Comparison of ENCODE assay signal across 1 cellular context in the genomic region with DNA sequence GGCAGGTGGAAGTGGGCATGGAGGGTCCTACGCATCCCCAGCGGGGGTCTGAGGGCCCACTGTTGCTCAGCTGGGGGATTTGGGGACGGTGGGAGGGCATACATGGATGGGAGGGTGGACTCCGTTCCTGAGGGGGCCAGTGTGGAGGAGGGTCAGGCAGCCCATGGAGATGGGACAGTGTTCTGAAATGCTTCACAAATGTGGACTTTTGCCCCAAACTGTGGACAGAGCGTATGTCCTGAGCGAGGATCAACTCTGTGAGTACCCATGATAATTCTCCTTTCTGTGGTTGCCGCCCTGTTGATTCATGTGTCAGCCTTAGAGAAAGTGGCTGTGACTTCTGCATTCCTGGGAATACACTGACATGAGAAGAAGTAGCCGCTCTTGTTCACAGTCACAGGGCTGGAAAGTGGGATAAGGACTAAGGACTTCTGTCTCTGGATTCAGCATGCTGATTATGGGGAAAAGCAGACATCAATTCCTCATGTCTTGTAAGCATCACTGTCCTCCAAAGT.
TF ChIP-seq lines count a peak whose summit lies in the region.

No MANE protein-coding gene starts in this region.

TF ChIP-seq in GM12878, 131 proteins besides CTCF, POLR2A, EP300 and RAD21:
- TF ChIP-seq RCOR1 (conservative IDR thresholded peaks at IDR 0.05; ENCODE audit: low read depth, low read length) (no peak), STAT1 (conservative IDR thresholded peaks at IDR 0.05) (no peak), FOXK2 (IDR thresholded peaks at IDR 0.05) (no peak), NFYA (IDR thresholded peaks at IDR 0.05; ENCODE audit: borderline replicate concordance, low read depth, low read length) (no peak), MYB (IDR thresholded peaks at IDR 0.05; ENCODE audit: borderline replicate concordance, low read depth, low read length) (no peak), ASH2L (IDR thresholded peaks at IDR 0.05; ENCODE audit: borderline replicate concordance, low read depth) (no peak), ZNF217 (IDR thresholded peaks at IDR 0.05) (no peak), RFX5 (IDR thresholded peaks at IDR 0.05; ENCODE audit: low read depth, low read length) (no peak), ESRRA (IDR thresholded peaks at IDR 0.05; ENCODE audit: low read length) (no peak)
- TF ChIP-seq, protein P1, sequence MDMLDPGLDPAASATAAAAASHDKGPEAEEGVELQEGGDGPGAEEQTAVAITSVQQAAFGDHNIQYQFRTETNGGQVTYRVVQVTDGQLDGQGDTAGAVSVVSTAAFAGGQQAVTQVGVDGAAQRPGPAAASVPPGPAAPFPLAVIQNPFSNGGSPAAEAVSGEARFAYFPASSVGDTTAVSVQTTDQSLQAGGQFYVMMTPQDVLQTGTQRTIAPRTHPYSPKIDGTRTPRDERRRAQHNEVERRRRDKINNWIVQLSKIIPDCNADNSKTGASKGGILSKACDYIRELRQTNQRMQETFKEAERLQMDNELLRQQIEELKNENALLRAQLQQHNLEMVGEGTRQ (IDR thresholded peaks at IDR 0.05; ENCODE audit: borderline replicate concordance, low read depth, low read length): no peak
- TF ChIP-seq, protein P2, sequence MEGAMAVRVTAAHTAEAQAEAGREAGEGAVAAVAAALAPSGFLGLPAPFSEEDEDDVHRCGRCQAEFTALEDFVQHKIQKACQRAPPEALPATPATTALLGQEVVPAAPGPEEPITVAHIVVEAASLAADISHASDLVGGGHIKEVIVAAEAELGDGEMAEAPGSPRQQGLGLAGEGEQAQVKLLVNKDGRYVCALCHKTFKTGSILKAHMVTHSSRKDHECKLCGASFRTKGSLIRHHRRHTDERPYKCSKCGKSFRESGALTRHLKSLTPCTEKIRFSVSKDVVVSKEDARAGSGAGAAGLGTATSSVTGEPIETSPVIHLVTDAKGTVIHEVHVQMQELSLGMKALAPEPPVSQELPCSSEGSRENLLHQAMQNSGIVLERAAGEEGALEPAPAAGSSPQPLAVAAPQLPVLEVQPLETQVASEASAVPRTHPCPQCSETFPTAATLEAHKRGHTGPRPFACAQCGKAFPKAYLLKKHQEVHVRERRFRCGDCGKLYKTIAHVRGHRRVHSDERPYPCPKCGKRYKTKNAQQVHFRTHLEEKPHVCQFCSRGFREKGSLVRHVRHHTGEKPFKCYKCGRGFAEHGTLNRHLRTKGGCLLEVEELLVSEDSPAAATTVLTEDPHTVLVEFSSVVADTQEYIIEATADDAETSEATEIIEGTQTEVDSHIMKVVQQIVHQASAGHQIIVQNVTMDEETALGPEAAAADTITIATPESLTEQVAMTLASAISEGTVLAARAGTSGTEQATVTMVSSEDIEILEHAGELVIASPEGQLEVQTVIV (IDR thresholded peaks at IDR 0.05; ENCODE audit: borderline replicate concordance, partially characterized antibody): no peak
- TF ChIP-seq, protein P3, sequence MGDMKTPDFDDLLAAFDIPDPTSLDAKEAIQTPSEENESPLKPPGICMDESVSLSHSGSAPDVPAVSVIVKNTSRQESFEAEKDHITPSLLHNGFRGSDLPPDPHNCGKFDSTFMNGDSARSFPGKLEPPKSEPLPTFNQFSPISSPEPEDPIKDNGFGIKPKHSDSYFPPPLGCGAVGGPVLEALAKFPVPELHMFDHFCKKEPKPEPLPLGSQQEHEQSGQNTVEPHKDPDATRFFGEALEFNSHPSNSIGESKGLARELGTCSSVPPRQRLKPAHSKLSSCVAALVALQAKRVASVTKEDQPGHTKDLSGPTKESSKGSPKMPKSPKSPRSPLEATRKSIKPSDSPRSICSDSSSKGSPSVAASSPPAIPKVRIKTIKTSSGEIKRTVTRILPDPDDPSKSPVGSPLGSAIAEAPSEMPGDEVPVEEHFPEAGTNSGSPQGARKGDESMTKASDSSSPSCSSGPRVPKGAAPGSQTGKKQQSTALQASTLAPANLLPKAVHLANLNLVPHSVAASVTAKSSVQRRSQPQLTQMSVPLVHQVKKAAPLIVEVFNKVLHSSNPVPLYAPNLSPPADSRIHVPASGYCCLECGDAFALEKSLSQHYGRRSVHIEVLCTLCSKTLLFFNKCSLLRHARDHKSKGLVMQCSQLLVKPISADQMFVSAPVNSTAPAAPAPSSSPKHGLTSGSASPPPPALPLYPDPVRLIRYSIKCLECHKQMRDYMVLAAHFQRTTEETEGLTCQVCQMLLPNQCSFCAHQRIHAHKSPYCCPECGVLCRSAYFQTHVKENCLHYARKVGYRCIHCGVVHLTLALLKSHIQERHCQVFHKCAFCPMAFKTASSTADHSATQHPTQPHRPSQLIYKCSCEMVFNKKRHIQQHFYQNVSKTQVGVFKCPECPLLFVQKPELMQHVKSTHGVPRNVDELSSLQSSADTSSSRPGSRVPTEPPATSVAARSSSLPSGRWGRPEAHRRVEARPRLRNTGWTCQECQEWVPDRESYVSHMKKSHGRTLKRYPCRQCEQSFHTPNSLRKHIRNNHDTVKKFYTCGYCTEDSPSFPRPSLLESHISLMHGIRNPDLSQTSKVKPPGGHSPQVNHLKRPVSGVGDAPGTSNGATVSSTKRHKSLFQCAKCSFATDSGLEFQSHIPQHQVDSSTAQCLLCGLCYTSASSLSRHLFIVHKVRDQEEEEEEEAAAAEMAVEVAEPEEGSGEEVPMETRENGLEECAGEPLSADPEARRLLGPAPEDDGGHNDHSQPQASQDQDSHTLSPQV (IDR thresholded peaks at IDR 0.05): no peak
- TF ChIP-seq, protein P4, sequence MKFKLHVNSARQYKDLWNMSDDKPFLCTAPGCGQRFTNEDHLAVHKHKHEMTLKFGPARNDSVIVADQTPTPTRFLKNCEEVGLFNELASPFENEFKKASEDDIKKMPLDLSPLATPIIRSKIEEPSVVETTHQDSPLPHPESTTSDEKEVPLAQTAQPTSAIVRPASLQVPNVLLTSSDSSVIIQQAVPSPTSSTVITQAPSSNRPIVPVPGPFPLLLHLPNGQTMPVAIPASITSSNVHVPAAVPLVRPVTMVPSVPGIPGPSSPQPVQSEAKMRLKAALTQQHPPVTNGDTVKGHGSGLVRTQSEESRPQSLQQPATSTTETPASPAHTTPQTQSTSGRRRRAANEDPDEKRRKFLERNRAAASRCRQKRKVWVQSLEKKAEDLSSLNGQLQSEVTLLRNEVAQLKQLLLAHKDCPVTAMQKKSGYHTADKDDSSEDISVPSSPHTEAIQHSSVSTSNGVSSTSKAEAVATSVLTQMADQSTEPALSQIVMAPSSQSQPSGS (IDR thresholded peaks at IDR 0.05; ENCODE audit: low read length): no peak
